3 cellular contexts compared by ENCODE assay signal in genomic region chr2:113521492-113521891, GRCh38. TPM values are rescaled to one million over a fixed set of nuclear protein-coding genes. Genes with fewer than 3 reads are reported as not detected.
"Had no signal": no experiment of that assay in that cellular context is flagged by ENCODE, and none has a peak within 500 bp of the region (broad histone marks: within the 10 kb centered on the region; RNA-seq: fewer than 3 reads in every experiment).

No MANE protein-coding gene starts in this region.

RNA-seq across cellular contexts. Expression of gene FOXD4L1, which starts 23.0 kb away (rescaled TPM):
- total RNA-seq: GM23248, H4, H7 had no signal
- polyA plus RNA-seq: GM23248 had no signal
